In the genomic region with DNA sequence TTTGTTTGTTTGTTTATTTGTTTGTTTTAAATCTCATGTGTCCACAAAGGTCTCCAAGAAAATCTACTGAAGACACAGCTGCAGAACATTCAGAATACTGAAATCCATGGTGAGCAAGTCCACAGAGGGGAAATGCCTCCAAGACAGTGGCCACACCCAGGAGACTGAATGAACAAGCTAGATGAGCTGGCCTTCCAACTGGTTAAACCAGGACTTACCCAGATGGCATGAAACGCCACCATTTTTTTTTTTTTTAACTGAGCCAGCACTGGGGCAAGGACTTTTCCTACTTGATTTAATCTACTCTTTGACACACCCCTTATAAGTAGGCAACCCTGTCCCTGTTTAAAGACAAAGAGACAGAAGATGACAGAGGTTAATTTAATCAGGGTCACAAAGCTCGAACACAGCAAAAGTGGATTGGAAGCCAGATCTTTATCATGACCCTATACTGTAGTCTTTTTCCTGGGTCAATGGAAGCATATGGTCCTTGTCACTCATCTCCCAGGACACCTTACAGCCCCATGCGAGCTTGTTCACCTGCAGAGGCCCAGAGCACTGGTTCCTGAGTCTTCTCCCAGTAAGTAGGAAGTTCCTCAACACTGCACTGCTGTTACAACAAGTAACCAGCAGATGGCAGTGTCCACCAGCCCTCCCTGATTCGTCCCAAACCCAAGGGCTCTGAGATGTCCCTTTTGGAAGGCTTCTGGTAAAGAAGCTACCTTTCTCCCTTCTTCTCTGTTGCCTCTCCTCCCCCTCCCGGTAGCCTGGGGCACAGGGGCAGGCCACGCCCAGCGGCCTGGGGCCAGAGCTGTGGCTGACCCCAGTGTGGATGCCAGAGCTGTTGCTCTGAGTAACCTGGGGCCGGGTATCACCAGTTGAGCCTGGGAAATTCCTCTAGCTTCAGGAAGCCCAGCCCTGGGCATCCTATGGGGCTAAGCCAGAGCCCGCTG, we compare ENCODE assay signal across 8 cellular contexts. TPM values are rescaled to one million over a fixed set of nuclear protein-coding genes. Genes with fewer than 3 reads are reported as not detected.
DNase-seq lines count a peak whose midpoint lies in the region; ATAC-seq, FAIRE-seq and TF ChIP-seq lines count a peak whose summit lies in the region.

No MANE protein-coding gene starts in this region.

- H3K4me1 ChIP-seq in DOHH2 (ENCODE audit: control insufficient read depth, low read length) (peaks cover 9% of the 10 kb centered on the region), RWPE2 (ENCODE audit: insufficient read depth, poor library complexity, severe bottlenecking) (no peaks in the 10 kb centered on the region), ovary (ENCODE audit: insufficient read depth) (peaks cover 2% of the 10 kb centered on the region), vagina (peaks cover 29% of the 10 kb centered on the region)

- DNase-seq in HuH-7.5 (ENCODE audit: low spot score) (peak; percentile 70), RWPE2 (ENCODE audit: low spot score) (peak; percentile 19), frontal cortex (ENCODE audit: low spot score in 2 of 2) (peak; percentile 73 to 82), ovary (peak; percentile 42 to 73 (median 70)), vagina (ENCODE audit: extremely low spot score in 2 of 2) (no peak)
- peak; percentile 86 for DNase-seq in activated effector memory CD4-positive, alpha-beta T cell treated with anti-CD3 and anti-CD28 coated beads, Interleukin-2, amount 50 U/mL, for 16 hours

- H3K27me3 ChIP-seq in DOHH2 (ENCODE audit: control insufficient read depth, low read length) (peaks cover 89% of the 10 kb centered on the region), RWPE2 (ENCODE audit: insufficient read depth, poor library complexity, severe bottlenecking) (peaks cover 44% of the 10 kb centered on the region), ovary (no peaks in the 10 kb centered on the region), vagina (no peaks in the 10 kb centered on the region)

- ATAC-seq in GM21390 (IDR thresholded peaks at IDR 0.05; ENCODE audit: unreplicated experiment), result peak; percentile 60
- peak; percentile 58 for ATAC-seq in RWPE2 (ENCODE audit: low read depth)

- TF ChIP-seq CTCF in DOHH2 (IDR thresholded peaks at IDR 0.05; ENCODE audit: low read depth, low read length, poor library complexity, severe bottlenecking) (peak; percentile 90), RWPE2 (IDR thresholded peaks at IDR 0.05; ENCODE audit: poor library complexity, severe bottlenecking) (peak; percentile 93), ovary (IDR thresholded peaks at IDR 0.05) (peak; percentile 80 to 87 (median 83)), vagina (IDR thresholded peaks at IDR 0.05) (peak; percentile 78 to 97 (median 94))

- WGBS in ovary, 3 donors, result 19 to 26% (median 24%) methylated on average over 9 of the region's 9 CpGs

- H3K79me2 ChIP-seq in DOHH2 (ENCODE audit: control insufficient read depth, low read length), result no peaks in the 10 kb centered on the region

- H3K4me2 ChIP-seq in DOHH2 (ENCODE audit: low read length), result no peak overlapping the region

- H4K20me1 ChIP-seq in DOHH2 (ENCODE audit: control insufficient read depth, insufficient read depth, low read depth, low read length), result no peaks in the 10 kb centered on the region

- TF ChIP-seq POLR2A in ovary (IDR thresholded peaks at IDR 0.05), result no peak
- no peak for TF ChIP-seq POLR2A in vagina (IDR thresholded peaks at IDR 0.05)

- H3K9me3 ChIP-seq in DOHH2 (ENCODE audit: control insufficient read depth, insufficient read depth, low read length) (no peaks in the 10 kb centered on the region), RWPE2 (ENCODE audit: severe bottlenecking) (no peaks in the 10 kb centered on the region), ovary (no peaks in the 10 kb centered on the region), vagina (no peaks in the 10 kb centered on the region)

- H3K4me3 ChIP-seq in DOHH2 (ENCODE audit: low read length) (no peak overlapping the region), RWPE2 (ENCODE audit: severe bottlenecking) (no peak overlapping the region), ovary (no peak overlapping the region), vagina (no peak overlapping the region)

- TF ChIP-seq EP300 in ovary (IDR thresholded peaks at IDR 0.05), result no peak

- FAIRE-seq in frontal cortex (lab: Jason Lieb, UNC), result no peak

- intact Hi-C loops in ovary (cut with DNase I) (no loop called here), vagina (cut with DNase I) (loop anchor here (5.0 to 10.0 kb wide), 2 partner anchors 301 to 453 kb away; no protein-coding TSS in a partner anchor)

- H3K36me3 ChIP-seq in DOHH2 (ENCODE audit: control insufficient read depth, low read length) (no peaks in the 10 kb centered on the region), RWPE2 (ENCODE audit: low read depth) (no peaks in the 10 kb centered on the region), ovary (no peaks in the 10 kb centered on the region), vagina (no peaks in the 10 kb centered on the region)

- H3K27ac ChIP-seq in DOHH2 (ENCODE audit: low read depth, low read length) (no peak overlapping the region), RWPE2 (ENCODE audit: poor library complexity, severe bottlenecking) (no peak overlapping the region), ovary (no peak overlapping the region), vagina (no peak overlapping the region)

- no peaks in the 10 kb centered on the region for H3K9me2 ChIP-seq in DOHH2 (replicated peaks; ENCODE audit: control insufficient read depth, low read length)

- no peaks in the 10 kb centered on the region for H3F3A ChIP-seq in DOHH2 (ENCODE audit: control insufficient read depth, insufficient read depth)

RNA-seq across cellular contexts. Expression of a gene that starts 5.6 kb away (rescaled TPM):
- total RNA-seq in frontal cortex, result under 0.01 TPM
- 1 to 10 TPM in 1 of 7 donors, under 1 TPM in 6; 0.11 to 1.7 (median 0.48) TPM for total RNA-seq in ovary
- under 1 TPM; 0.21 to 0.83 TPM for polyA plus RNA-seq in ovary
- total RNA-seq in vagina, result 9.3 TPM

RNA-seq across cellular contexts. Expression of a gene that starts 10.4 kb away (rescaled TPM):
- 7.7 TPM for total RNA-seq in frontal cortex
- total RNA-seq in ovary, result 10 to 100 TPM; 12.8 to 24.4 (median 22.4) TPM
- polyA plus RNA-seq in ovary, result 10 to 100 TPM; 12.0 to 22.2 TPM
- total RNA-seq in vagina, result 23.1 TPM

Comparison
In these comparisons a context has a peak if more than half of its experiments do, and no peak if none do; other contexts are left out.
1. DNase-seq: peak in HuH-7.5 (single experiment), RWPE2 (single experiment), activated effector memory CD4-positive, alpha-beta T cell treated with anti-CD3 and anti-CD28 coated beads, Interleukin-2, amount 50 U/mL, for 16 hours (single experiment), frontal cortex (2 of 2) and ovary (5 of 5); none in vagina (0 of 2).
2. Peak in every context shown above with its lines, with median percentiles within 50 percentile points of each other: CTCF ChIP-seq.